Comparison of ENCODE assay signal across 12 cellular contexts in genomic region chr3:173502983-173503568, GRCh38.
DNase-seq lines count a peak whose midpoint lies in the region; ATAC-seq and TF ChIP-seq lines count a peak whose summit lies in the region.
"Had no signal": no experiment of that assay in that cellular context is flagged by ENCODE, and none has a peak within 500 bp of the region (broad histone marks: within the 10 kb centered on the region; RNA-seq: fewer than 3 reads in every experiment).

No MANE protein-coding gene starts in this region.

- TF ChIP-seq CTCF in heart left ventricle (IDR thresholded peaks at IDR 0.05), result no peak

- H3K27me3 ChIP-seq in heart left ventricle, result no peaks in the 10 kb centered on the region

- DNase-seq in heart left ventricle, result peak in 3 of 5 donors; percentile 27 to 52 (median 32)
- no peak for DNase-seq in Right ventricle myocardium inferior (ENCODE audit: missing footprints)
- DNase-seq in NCI-H2227 treated with DMSO at 0.1 percent for 48 hours (lab: John Stamatoyannopoulos, UW), result peak; percentile 71
- peak; percentile 1 for DNase-seq in cerebellum (ENCODE audit: low spot score)
- DNase-seq: AML-193; effector CD8-positive, alpha-beta T cell; NK-92 treated with Interleukin-12 subunit alpha and Interleukin-12 subunit beta, amount 100 ng/mL, for 24 hours; T-helper 1 cell had no signal

- WGBS in heart left ventricle, 4 donors, result 20 to 26% (median 21%) methylated on average over 4 of the region's 4 CpGs

- H3K36me3 ChIP-seq in heart left ventricle, result no peaks in the 10 kb centered on the region

- intact Hi-C loops in heart left ventricle (cut with DNase I), result no loop called here
- intact Hi-C loops in Right ventricle myocardium inferior (cut with DNase I), result no loop called here

- no peak overlapping the region for H3K4me3 ChIP-seq in heart left ventricle

- H3K27ac ChIP-seq in heart left ventricle, result peak overlapping the region in 3 of 12 donors; percentile 20 to 38 (median 21)

- ATAC-seq in heart left ventricle (peak in 2 of 4 donors; percentile 59 to 74), Right ventricle myocardium inferior (no peak), GM18505 (IDR thresholded peaks at IDR 0.05; ENCODE audit: unreplicated experiment) (no peak), HG03439 (IDR thresholded peaks at IDR 0.05; ENCODE audit: unreplicated experiment) (no peak), HG03354 (IDR thresholded peaks at IDR 0.05; ENCODE audit: poor library complexity, severe bottlenecking, unreplicated experiment) (no peak), GM21529 (IDR thresholded peaks at IDR 0.05; ENCODE audit: unreplicated experiment) (no peak)

- TF ChIP-seq POLR2A in heart left ventricle (IDR thresholded peaks at IDR 0.05) (no peak), GM18505 (IDR thresholded peaks at IDR 0.05; ENCODE audit: borderline replicate concordance, extremely low read depth, insufficient read depth, insufficient read length) (no peak)

- peaks cover 0 to 20% (median 1%) of the 10 kb centered on the region in 12 donors for H3K4me1 ChIP-seq in heart left ventricle

- no peaks in the 10 kb centered on the region for H3K9me3 ChIP-seq in heart left ventricle
